ENCODE assay signal across 9 cellular contexts in genomic region chr4:122576261-122577188, GRCh38. TPM values are rescaled to one million over a fixed set of nuclear protein-coding genes. Genes with fewer than 3 reads are reported as not detected.
DNase-seq lines count a peak whose midpoint lies in the region; ATAC-seq and TF ChIP-seq lines count a peak whose summit lies in the region.
"Had no signal": no experiment of that assay in that cellular context is flagged by ENCODE, and none has a peak within 500 bp of the region (broad histone marks: within the 10 kb centered on the region; RNA-seq: fewer than 3 reads in every experiment).

No MANE protein-coding gene starts in this region.

- H3K4me3 ChIP-seq in GM12875 (ENCODE audit: low read depth, low read length) (no peak overlapping the region), RWPE2 (ENCODE audit: severe bottlenecking) (no peak overlapping the region), dorsolateral prefrontal cortex (no peak overlapping the region)

- DNase-seq in Ammon's horn (ENCODE audit: low spot score) (peak; percentile 79), HS-27A (ENCODE audit: low read depth) (peak; percentile 26), RWPE2 (ENCODE audit: low spot score) (no peak), dorsolateral prefrontal cortex (no peak), NCI-H2196 (lab: John Stamatoyannopoulos, UW; ENCODE audit: unreplicated experiment) (no peak)

- H3K4me1 Mint-ChIP-seq in nephron = no peaks in the 10 kb centered on the region

- no peaks in the 10 kb centered on the region for H3K9me3 ChIP-seq in RWPE2 (ENCODE audit: severe bottlenecking)
- H3K9me3 ChIP-seq: neutrophil had no signal

- no peak overlapping the region for H3K27ac Mint-ChIP-seq in nephron

- no peak overlapping the region for H3K4me3 Mint-ChIP-seq in nephron

- no peaks in the 10 kb centered on the region for H3K4me1 ChIP-seq in RWPE2 (ENCODE audit: insufficient read depth, poor library complexity, severe bottlenecking)

- H3K27me3 ChIP-seq in RWPE2 (ENCODE audit: insufficient read depth, poor library complexity, severe bottlenecking) = no peaks in the 10 kb centered on the region
- peaks cover 0 to 4% (median 0%) of the 10 kb centered on the region in 45 donors for H3K27me3 ChIP-seq in dorsolateral prefrontal cortex

- no peaks in the 10 kb centered on the region for H3K36me3 ChIP-seq in RWPE2 (ENCODE audit: low read depth)
- H3K36me3 ChIP-seq: neutrophil had no signal

- H3K27ac ChIP-seq in RWPE2 (ENCODE audit: poor library complexity, severe bottlenecking) = no peak overlapping the region
- peak overlapping the region in 37 of 59 donors; percentile 8 to 82 (median 57) for H3K27ac ChIP-seq in dorsolateral prefrontal cortex
- H3K27ac ChIP-seq: neutrophil had no signal

- intact Hi-C loops in dorsolateral prefrontal cortex (cut with DNase I) = loop anchor here in 1 of 2 donors (2.0 to 10.0 kb wide), 3 partner anchors 264 to 672 kb away; no protein-coding TSS in a partner anchor

- peaks cover 15% of the 10 kb centered on the region for H3K9me3 Mint-ChIP-seq in nephron

- ATAC-seq in RWPE2 (ENCODE audit: low read depth) (peak; percentile 66; the same call in 1 of the 3 replicates), GM21737 (IDR thresholded peaks at IDR 0.05; ENCODE audit: unreplicated experiment) (no peak)

- H3K36me3 Mint-ChIP-seq in nephron (ENCODE audit: low read depth) = no peaks in the 10 kb centered on the region

- TF ChIP-seq CTCF in GM12875 (IDR thresholded peaks at IDR 0.05; ENCODE audit: borderline replicate concordance, insufficient read depth, low read depth, low read length) (peak; percentile 26; the same call in 1 of the 2 replicates), RWPE2 (IDR thresholded peaks at IDR 0.05; ENCODE audit: poor library complexity, severe bottlenecking) (peak; percentile 68), dorsolateral prefrontal cortex (IDR thresholded peaks at IDR 0.05 in 54 of 56, conservative IDR thresholded peaks at IDR 0.05 in 2 of 56; ENCODE audit: low read depth in 1 of 56, partially characterized antibody in 56 of 56) (peak in 55 of 56 donors; percentile 33 to 87 (median 71)), nephron (IDR thresholded peaks at IDR 0.05; ENCODE audit: unreplicated experiment in 3 of 3) (peak; percentile 30 to 39 (median 34))

- peaks cover 4% of the 10 kb centered on the region for H3K27me3 Mint-ChIP-seq in nephron (ENCODE audit: low read depth)

RNA-seq across cellular contexts. Expression of gene IL21, which starts 44.3 kb away (rescaled TPM):
- total RNA-seq in dorsolateral prefrontal cortex = not detected

Comparison
In these comparisons a context has a peak if more than half of its experiments do, and no peak if none do; other contexts are left out.
1. DNase-seq: peak in Ammon's horn (single experiment) and HS-27A (single experiment); none in RWPE2 (single experiment), dorsolateral prefrontal cortex (0 of 10) and NCI-H2196 (single experiment).
2. Peak in every context shown above with its lines, with median percentiles within 50 percentile points of each other: CTCF ChIP-seq.